ENCODE assay signal across 11 cellular contexts in genomic region chr4:68905598-68906237, GRCh38. TPM values are rescaled to one million over a fixed set of nuclear protein-coding genes. Genes with fewer than 3 reads are reported as not detected.
A peak's percentile ranks its signal among the peaks of the same experiment; 100 is the strongest.
DNase-seq lines count a peak whose midpoint lies in the region; ATAC-seq and TF ChIP-seq lines count a peak whose summit lies in the region.
"Had no signal": no experiment of that assay in that cellular context is flagged by ENCODE, and none has a peak within 500 bp of the region (broad histone marks: within the 10 kb centered on the region; RNA-seq: fewer than 3 reads in every experiment).

No MANE protein-coding gene starts in this region.

- no peaks in the 10 kb centered on the region for H3K79me1 ChIP-seq in neuronal stem cell (ENCODE audit: low read depth, low read length)

- H2AFZ ChIP-seq in neuronal stem cell (ENCODE audit: low read length): peak overlapping the region; percentile 62

- H2BK15ac ChIP-seq in neuronal stem cell (ENCODE audit: low read length): no peak overlapping the region

- no peaks in the 10 kb centered on the region for H3K9me3 ChIP-seq in neuronal stem cell (replicated peaks in 1 of 2; ENCODE audit: control insufficient read depth in 2 of 2, insufficient read depth in 1 of 2, low read depth in 1 of 2, low read length in 2 of 2)
- H3K9me3 ChIP-seq: SJCRH30 had no signal

- DNase-seq in DMS79 treated with DMSO at 0.1 percent for 48 hours (lab: John Stamatoyannopoulos, UW) (peak; percentile 32), NCI-H510A treated with DMSO at 0.1 percent for 48 hours (lab: John Stamatoyannopoulos, UW) (peak; percentile 84), fibroblast of pulmonary artery (ENCODE audit: low read depth) (peak; percentile 16), neuronal stem cell (ENCODE audit: low spot score) (peak; percentile 9), kidney glomerular epithelial cell (lab: John Stamatoyannopoulos, UW) (no peak)
- no peak for DNase-seq in activated CD4-positive, alpha-beta T cell treated with anti-CD3 and anti-CD28 coated beads for 1 hour
- DNase-seq in activated CD8-positive, alpha-beta memory T cell treated with anti-CD3 and anti-CD28 coated beads, Interleukin-2, amount 50 U/mL, for 4 hours: no peak
- DNase-seq: SJCRH30; stimulated activated CD4-positive, alpha-beta T cell treated with anti-CD3 and anti-CD28 coated beads, Interleukin-12 subunit alpha, Interleukin-12 subunit beta, amount 100 ng/mL, for 4 hours had no signal

- H3K9ac ChIP-seq in neuronal stem cell (ENCODE audit: low read depth, low read length, poor library complexity): no peak overlapping the region

- no peak overlapping the region for H3K4ac ChIP-seq in neuronal stem cell (ENCODE audit: low read length)

- no peak overlapping the region for H2BK5ac ChIP-seq in neuronal stem cell (ENCODE audit: low read length)

- H3K14ac ChIP-seq in neuronal stem cell (ENCODE audit: low read length): no peak overlapping the region

- no peak overlapping the region for H4K91ac ChIP-seq in neuronal stem cell (ENCODE audit: low read depth, low read length, poor library complexity)

- H4K8ac ChIP-seq in neuronal stem cell (ENCODE audit: low read depth, low read length): no peak overlapping the region

- no CpG with 5 or more reads among the region's 4 CpGs for WGBS in neuronal stem cell (ENCODE audit: extremely low coverage in 2 of 2, insufficient read length in 2 of 2, insufficient replicate concordance in 1 of 2), 2 donors

- no peaks in the 10 kb centered on the region for H3K36me3 ChIP-seq in neuronal stem cell (replicated peaks in 1 of 2; ENCODE audit: control insufficient read depth in 2 of 2, insufficient read depth in 2 of 2, low read length in 2 of 2)
- H3K36me3 ChIP-seq: SJCRH30 had no signal

- H2AK5ac ChIP-seq in neuronal stem cell (ENCODE audit: low read depth, low read length): no peak overlapping the region

- peak overlapping the region; percentile 34 for H3K4me3 ChIP-seq in fibroblast of pulmonary artery (replicated peaks; ENCODE audit: low read depth, low read length)
- H3K4me3 ChIP-seq in neuronal stem cell (ENCODE audit: low read length in 2 of 2): no peak overlapping the region
- H3K4me3 ChIP-seq: SJCRH30 had no signal

- H3K4me1 ChIP-seq in neuronal stem cell (ENCODE audit: control insufficient read depth in 2 of 2, insufficient read depth in 1 of 2, low read depth in 1 of 2, low read length in 2 of 2): peaks cover 2 to 13% of the 10 kb centered on the region in 2 donors
- H3K4me1 ChIP-seq: SJCRH30 had no signal

- no peak overlapping the region for H3K27ac ChIP-seq in neuronal stem cell (replicated peaks; ENCODE audit: low read length)
- H3K27ac ChIP-seq: SJCRH30 had no signal

- no peak for ATAC-seq in HG02623 (IDR thresholded peaks at IDR 0.05; ENCODE audit: unreplicated experiment)

- H2BK120ac ChIP-seq in neuronal stem cell (ENCODE audit: low read depth, low read length): no peak overlapping the region

- TF ChIP-seq CTCF in fibroblast of pulmonary artery (IDR thresholded peaks at IDR 0.05; ENCODE audit: low read length, missing control alignments): no peak

- no peak overlapping the region for H3K4me2 ChIP-seq in neuronal stem cell (ENCODE audit: insufficient read depth, low read length, poor library complexity, severe bottlenecking)

- no peak overlapping the region for H2BK12ac ChIP-seq in neuronal stem cell (ENCODE audit: low read length)

- no peak overlapping the region for H3K23ac ChIP-seq in neuronal stem cell (ENCODE audit: low read depth, low read length, poor library complexity)

- H3K18ac ChIP-seq in neuronal stem cell (ENCODE audit: low read length): no peak overlapping the region

- H3K27me3 ChIP-seq in neuronal stem cell (ENCODE audit: control insufficient read depth in 3 of 3, insufficient read depth in 3 of 3, low read depth in 1 of 3, low read length in 3 of 3): no peaks in the 10 kb centered on the region
- H3K27me3 ChIP-seq: SJCRH30 had no signal

RNA-seq across cellular contexts. Expression of gene UGT2A3, which starts 45.9 kb away (rescaled TPM):
- polyA plus RNA-seq in neuronal stem cell (2013, experiment 1 of 2): not detected
- not detected for polyA plus RNA-seq in neuronal stem cell (2013, experiment 2 of 2)
- polyA plus RNA-seq: IgD-negative memory B cell had no signal

Comparison
In these comparisons a context has a peak if more than half of its experiments do, and no peak if none do; other contexts are left out.
1. DNase-seq: peak in DMS79 treated with DMSO at 0.1 percent for 48 hours (single experiment), NCI-H510A treated with DMSO at 0.1 percent for 48 hours (single experiment), fibroblast of pulmonary artery (single experiment) and neuronal stem cell (single experiment); none in activated CD4-positive, alpha-beta T cell treated with anti-CD3 and anti-CD28 coated beads for 1 hour (single experiment), activated CD8-positive, alpha-beta memory T cell treated with anti-CD3 and anti-CD28 coated beads, Interleukin-2, amount 50 U/mL, for 4 hours (single experiment) and kidney glomerular epithelial cell (single experiment).